8 cellular contexts compared by ENCODE assay signal in genomic region chr3:157127831-157128767, GRCh38. TPM values are rescaled to one million over a fixed set of nuclear protein-coding genes. Genes with fewer than 3 reads are reported as not detected.
DNase-seq lines count a peak whose midpoint lies in the region; ATAC-seq and TF ChIP-seq lines count a peak whose summit lies in the region.
"Had no signal": no experiment of that assay in that cellular context is flagged by ENCODE, and none has a peak within 500 bp of the region (broad histone marks: within the 10 kb centered on the region; RNA-seq: fewer than 3 reads in every experiment).

No MANE protein-coding gene starts in this region.

- H3K27me3 Mint-ChIP-seq in activated CD4-positive, alpha-beta memory T cell treated with anti-CD3 and anti-CD28 coated beads, Interleukin-2, amount 10 ng/mL, durations not matched to agents 7 days and 5 days, result no peaks in the 10 kb centered on the region
- no peaks in the 10 kb centered on the region for H3K27me3 Mint-ChIP-seq in endodermal cell (ENCODE audit: insufficient read depth)

- H3K9ac ChIP-seq in endodermal cell (ENCODE audit: extremely low read depth, low read length, poor library complexity, severe bottlenecking), result no peak overlapping the region

- H3K27me3 ChIP-seq in MG63 (no peaks in the 10 kb centered on the region), endodermal cell (ENCODE audit: control insufficient read depth, insufficient read depth, low read length, poor library complexity, severe bottlenecking) (no peaks in the 10 kb centered on the region), tibial nerve (no peaks in the 10 kb centered on the region)

- no peaks in the 10 kb centered on the region for H3K36me3 Mint-ChIP-seq in activated CD4-positive, alpha-beta memory T cell treated with anti-CD3 and anti-CD28 coated beads, Interleukin-2, amount 10 ng/mL, durations not matched to agents 7 days and 5 days (ENCODE audit: low read depth)
- H3K36me3 Mint-ChIP-seq in endodermal cell (ENCODE audit: low read depth), result no peaks in the 10 kb centered on the region

- peak overlapping the region; percentile 60 for H3K4me3 Mint-ChIP-seq in activated CD4-positive, alpha-beta memory T cell treated with anti-CD3 and anti-CD28 coated beads, Interleukin-2, amount 10 ng/mL, durations not matched to agents 7 days and 5 days
- H3K4me3 Mint-ChIP-seq in endodermal cell, result no peak overlapping the region
- H3K4me3 Mint-ChIP-seq: dendritic cell treated with granulocyte-macrophage colony-stimulating factor and Interleukin-4, amounts not matched to agents 40 ng/mL and 50 ng/mL, for 4 days had no signal

- TF ChIP-seq POLR2A in tibial nerve (IDR thresholded peaks at IDR 0.05), result no peak

- H3K9me3 ChIP-seq in MG63 (no peaks in the 10 kb centered on the region), endodermal cell (ENCODE audit: control insufficient read depth, low read length) (no peaks in the 10 kb centered on the region), tibial nerve (no peaks in the 10 kb centered on the region)

- peak in 1 of 2 donors; percentile 41 for TF ChIP-seq EP300 in tibial nerve (IDR thresholded peaks at IDR 0.05)

- H3K36me3 ChIP-seq in MG63 (no peaks in the 10 kb centered on the region), endodermal cell (ENCODE audit: control insufficient read depth, insufficient read depth, low read length) (no peaks in the 10 kb centered on the region), tibial nerve (no peaks in the 10 kb centered on the region)

- DNase-seq in MG63 (peak; percentile 84), endodermal cell (peak; percentile 73), omental fat pad (ENCODE audit: low spot score) (peak; percentile 73), tibial nerve (ENCODE audit: low spot score in 2 of 2) (no peak), NCI-H526 treated with DMSO at 0.1 percent for 48 hours (lab: John Stamatoyannopoulos, UW) (no peak)
- DNase-seq in activated CD4-positive, alpha-beta memory T cell treated with anti-CD3 and anti-CD28 coated beads, Interleukin-2, amount 10 ng/mL, durations not matched to agents 7 days and 5 days, result peak; percentile 66

- WGBS in endodermal cell (ENCODE audit: insufficient coverage in 1 of 2, insufficient read length in 1 of 2), 2 experiments, result 81 to 88% methylated on average over 5 to 8 of the region's 8 CpGs
- WGBS in tibial nerve, 2 donors, result 48 to 61% methylated on average over 8 of the region's 8 CpGs

- H3K4me1 ChIP-seq in endodermal cell (ENCODE audit: control insufficient read depth, insufficient read depth, low read length) (peaks cover 26% of the 10 kb centered on the region), tibial nerve (peaks cover 0 to 57% (median 29%) of the 10 kb centered on the region in 4 donors)

- CTCF ChIA-PET in activated CD4-positive, alpha-beta memory T cell treated with anti-CD3 and anti-CD28 coated beads, Interleukin-2, amount 10 ng/mL, durations not matched to agents 7 days and 5 days (lab: Charles Lee), result interaction anchor here (0.9 to 6.4 kb wide), 8 partner anchors 10 to 455 kb away, joined by 3 to 84 read pairs (median 4); no protein-coding TSS in a partner anchor

- POLR2A ChIA-PET in activated CD4-positive, alpha-beta memory T cell treated with anti-CD3 and anti-CD28 coated beads, Interleukin-2, amount 10 ng/mL, durations not matched to agents 7 days and 5 days (lab: Charles Lee), result interaction anchor here (1.0 to 13.9 kb wide), 11 partner anchors 9 to 645 kb away, joined by 3 to 381 read pairs (median 5); partner anchors contain the start of genes CCNL1 and TIPARP

- TF ChIP-seq CTCF in endodermal cell (conservative IDR thresholded peaks at IDR 0.05) (no peak), omental fat pad (IDR thresholded peaks at IDR 0.05) (no peak), tibial nerve (IDR thresholded peaks at IDR 0.05) (no peak)

- H3K4me3 ChIP-seq in MG63 (no peak overlapping the region), endodermal cell (ENCODE audit: low read length) (no peak overlapping the region), tibial nerve (no peak overlapping the region)

- peak overlapping the region; percentile 99 for H3K27ac Mint-ChIP-seq in activated CD4-positive, alpha-beta memory T cell treated with anti-CD3 and anti-CD28 coated beads, Interleukin-2, amount 10 ng/mL, durations not matched to agents 7 days and 5 days
- H3K27ac Mint-ChIP-seq in endodermal cell, result peak overlapping the region; percentile 98
- H3K27ac Mint-ChIP-seq: dendritic cell treated with granulocyte-macrophage colony-stimulating factor and Interleukin-4, amounts not matched to agents 40 ng/mL and 50 ng/mL, for 4 days had no signal

- peaks cover 70% of the 10 kb centered on the region for H3K4me1 Mint-ChIP-seq in activated CD4-positive, alpha-beta memory T cell treated with anti-CD3 and anti-CD28 coated beads, Interleukin-2, amount 10 ng/mL, durations not matched to agents 7 days and 5 days
- peaks cover 42% of the 10 kb centered on the region for H3K4me1 Mint-ChIP-seq in endodermal cell

- H3K27ac ChIP-seq in endodermal cell (ENCODE audit: low read depth, low read length) (no peak overlapping the region), tibial nerve (peak overlapping the region; percentile 76 to 90 (median 86))

- ATAC-seq in GM19455 (IDR thresholded peaks at IDR 0.05; ENCODE audit: unreplicated experiment), result peak; percentile 51
- ATAC-seq in omental fat pad (ENCODE audit: low FRiP score), result peak; percentile 87

- H3K9me3 Mint-ChIP-seq in activated CD4-positive, alpha-beta memory T cell treated with anti-CD3 and anti-CD28 coated beads, Interleukin-2, amount 10 ng/mL, durations not matched to agents 7 days and 5 days, result no peaks in the 10 kb centered on the region
- H3K9me3 Mint-ChIP-seq in endodermal cell, result no peaks in the 10 kb centered on the region
- H3K9me3 Mint-ChIP-seq: dendritic cell treated with granulocyte-macrophage colony-stimulating factor and Interleukin-4, amounts not matched to agents 40 ng/mL and 50 ng/mL, for 4 days had no signal

RNA-seq across cellular contexts. Expression of gene CCNL1, which starts 31.8 kb away (rescaled TPM):
- total RNA-seq in MG63 (2014; rRNA removed; shearing (Covaris generic); ENCODE audit: low replicate concordance), result 51.8 and 68.8 TPM in 2 replicates
- 100 to 1,000 TPM; 223 to 249 TPM for total RNA-seq in activated CD4-positive, alpha-beta memory T cell treated with anti-CD3 and anti-CD28 coated beads, Interleukin-2, amount 10 ng/mL, durations not matched to agents 7 days and 5 days
- total RNA-seq in endodermal cell (100 to 1,000 TPM in 1 of 2 donors, 10 to 100 TPM in 1; 97.4 to 128 TPM), omental fat pad (100 to 1,000 TPM; 378 to 875 (median 605) TPM), tibial nerve (100 to 1,000 TPM; 176 to 239 (median 239) TPM)
- 100 TPM for polyA plus RNA-seq in endodermal cell (2013, experiment 1 of 2)
- 80.9 TPM for polyA plus RNA-seq in endodermal cell (2013, experiment 2 of 2)

Comparison
In these comparisons a context has a peak if more than half of its experiments do, and no peak if none do; other contexts are left out.
1. DNase-seq: peak in MG63 (single experiment), activated CD4-positive, alpha-beta memory T cell treated with anti-CD3 and anti-CD28 coated beads, Interleukin-2, amount 10 ng/mL, durations not matched to agents 7 days and 5 days (single experiment), endodermal cell (single experiment) and omental fat pad (single experiment); none in tibial nerve (0 of 2) and NCI-H526 treated with DMSO at 0.1 percent for 48 hours (single experiment).